8 cellular contexts compared by ENCODE assay signal in genomic region chr20:36235892-36236785, GRCh38. TPM values are rescaled to one million over a fixed set of nuclear protein-coding genes. Genes with fewer than 3 reads are reported as not detected.
DNase-seq lines count a peak whose midpoint lies in the region; ATAC-seq and TF ChIP-seq lines count a peak whose summit lies in the region.

Gene AAR2 (plus strand): TSS chr20:36236478. CDS start chr20:36239869, 3,391 bp downstream.

- H3K4me1 ChIP-seq in BLaER1 (peaks cover 25% of the 10 kb centered on the region), SJSA1 (replicated peaks) (peaks cover 4% of the 10 kb centered on the region), foreskin keratinocyte (no peaks in the 10 kb centered on the region), neuron (ENCODE audit: insufficient read depth, low read length) (peaks cover 15% of the 10 kb centered on the region), stomach smooth muscle (ENCODE audit: control insufficient read depth, insufficient read depth, low read length) (peaks cover 13% of the 10 kb centered on the region)

- H3K9me3 ChIP-seq in BLaER1 (no peaks in the 10 kb centered on the region), MG63 (no peaks in the 10 kb centered on the region), SJSA1 (replicated peaks) (no peaks in the 10 kb centered on the region), neuron (ENCODE audit: low read length) (no peaks in the 10 kb centered on the region), stomach smooth muscle (ENCODE audit: control insufficient read depth in 2 of 2, low read length in 2 of 2) (no peaks in the 10 kb centered on the region)

- peak within 1 kb of the TSS; percentile 86 for H3K4me3 ChIP-seq in BLaER1
- H3K4me3 ChIP-seq in MG63, result peak within 1 kb of the TSS; percentile 100
- peak within 1 kb of the TSS; percentile 70 for H3K4me3 ChIP-seq in SJSA1
- peak within 1 kb of the TSS; percentile 90 for H3K4me3 ChIP-seq in neuron (ENCODE audit: low read length)
- H3K4me3 ChIP-seq in stomach smooth muscle (ENCODE audit: low read length in 2 of 2), result peak within 1 kb of the TSS; percentile 80 to 96

- DNase-seq in MG63 (peak; percentile 85), SJSA1 (ENCODE audit: low read depth in 1 of 2, low spot score in 2 of 2) (peak; percentile 76 to 77), foreskin keratinocyte (peak; percentile 37 to 65)
- DNase-seq in activated gamma-delta T cell treated with anti-CD3 and anti-CD28 coated beads, Interleukin-2, amount 50 U/mL, for 16 hours (ENCODE audit: low read depth), result peak; percentile 71

- peak within 1 kb of the TSS; percentile 98 for H3K9ac ChIP-seq in BLaER1
- peak within 1 kb of the TSS; percentile 81 to 96 for H3K9ac ChIP-seq in stomach smooth muscle (ENCODE audit: low read length in 2 of 2)

- H3K27ac ChIP-seq in BLaER1, result peak within 1 kb of the TSS; percentile 94
- peak within 1 kb of the TSS; percentile 56 for H3K27ac ChIP-seq in SJSA1
- peak within 1 kb of the TSS; percentile 79 for H3K27ac ChIP-seq in foreskin keratinocyte
- peak within 1 kb of the TSS; percentile 70 for H3K27ac ChIP-seq in stomach smooth muscle (ENCODE audit: low read length)

- TF ChIP-seq CTCF in foreskin keratinocyte (conservative IDR thresholded peaks at IDR 0.05), result no peak

- ATAC-seq in GM19463 (IDR thresholded peaks at IDR 0.05; ENCODE audit: unreplicated experiment) (peak; percentile 61), foreskin keratinocyte (peak; percentile 84)

- peak within 1 kb of the TSS; percentile 74 for H2AFZ ChIP-seq in neuron (ENCODE audit: low read depth, low read length)

- H3K36me3 ChIP-seq in BLaER1, result peaks cover 33% of the 10 kb centered on the region
- peaks cover 34% of the 10 kb centered on the region for H3K36me3 ChIP-seq in MG63
- peaks cover 36% of the 10 kb centered on the region for H3K36me3 ChIP-seq in SJSA1
- peaks cover 19% of the 10 kb centered on the region for H3K36me3 ChIP-seq in neuron (ENCODE audit: insufficient read depth, low read length)
- H3K36me3 ChIP-seq in stomach smooth muscle (ENCODE audit: control insufficient read depth in 2 of 2, insufficient read depth in 2 of 2, low read length in 2 of 2), result peaks cover 7 to 12% of the 10 kb centered on the region in 2 donors

- no peaks in the 10 kb centered on the region for H3K27me3 ChIP-seq in BLaER1
- no peaks in the 10 kb centered on the region for H3K27me3 ChIP-seq in MG63
- H3K27me3 ChIP-seq in SJSA1 (replicated peaks), result no peaks in the 10 kb centered on the region
- no peaks in the 10 kb centered on the region for H3K27me3 ChIP-seq in foreskin keratinocyte
- no peaks in the 10 kb centered on the region for H3K27me3 ChIP-seq in neuron (ENCODE audit: insufficient read depth, low read length)
- no peaks in the 10 kb centered on the region for H3K27me3 ChIP-seq in stomach smooth muscle (ENCODE audit: control insufficient read depth in 1 of 2, insufficient read depth in 2 of 2, low read length in 2 of 2)

- peaks cover 31% of the 10 kb centered on the region for H4K20me1 ChIP-seq in BLaER1

- peak within 1 kb of the TSS; percentile 98 for H3K4me2 ChIP-seq in BLaER1

RNA-seq across cellular contexts. Expression of gene AAR2, which starts in this region (rescaled TPM):
- total RNA-seq in MG63 (2014; rRNA removed; shearing (Covaris generic); ENCODE audit: low replicate concordance), result 43.1 and 59.0 TPM in 2 replicates
- 27.7 and 32.0 TPM in 2 replicates for total RNA-seq in SJSA1 (2014; rRNA removed; shearing (Covaris generic))
- 19.6 and 20.1 TPM in 2 replicates for total RNA-seq in foreskin keratinocyte
- polyA plus RNA-seq in foreskin keratinocyte, result 20.8 and 21.6 TPM in 2 replicates

Comparison
In these comparisons a context has a peak if more than half of its experiments do, and no peak if none do; other contexts are left out.
1. Peak in every context shown above with its lines: DNase-seq, ATAC-seq, H3K4me3 ChIP-seq and H3K27ac ChIP-seq.